ENCODE assay signal across 1 cellular context in the genomic region with DNA sequence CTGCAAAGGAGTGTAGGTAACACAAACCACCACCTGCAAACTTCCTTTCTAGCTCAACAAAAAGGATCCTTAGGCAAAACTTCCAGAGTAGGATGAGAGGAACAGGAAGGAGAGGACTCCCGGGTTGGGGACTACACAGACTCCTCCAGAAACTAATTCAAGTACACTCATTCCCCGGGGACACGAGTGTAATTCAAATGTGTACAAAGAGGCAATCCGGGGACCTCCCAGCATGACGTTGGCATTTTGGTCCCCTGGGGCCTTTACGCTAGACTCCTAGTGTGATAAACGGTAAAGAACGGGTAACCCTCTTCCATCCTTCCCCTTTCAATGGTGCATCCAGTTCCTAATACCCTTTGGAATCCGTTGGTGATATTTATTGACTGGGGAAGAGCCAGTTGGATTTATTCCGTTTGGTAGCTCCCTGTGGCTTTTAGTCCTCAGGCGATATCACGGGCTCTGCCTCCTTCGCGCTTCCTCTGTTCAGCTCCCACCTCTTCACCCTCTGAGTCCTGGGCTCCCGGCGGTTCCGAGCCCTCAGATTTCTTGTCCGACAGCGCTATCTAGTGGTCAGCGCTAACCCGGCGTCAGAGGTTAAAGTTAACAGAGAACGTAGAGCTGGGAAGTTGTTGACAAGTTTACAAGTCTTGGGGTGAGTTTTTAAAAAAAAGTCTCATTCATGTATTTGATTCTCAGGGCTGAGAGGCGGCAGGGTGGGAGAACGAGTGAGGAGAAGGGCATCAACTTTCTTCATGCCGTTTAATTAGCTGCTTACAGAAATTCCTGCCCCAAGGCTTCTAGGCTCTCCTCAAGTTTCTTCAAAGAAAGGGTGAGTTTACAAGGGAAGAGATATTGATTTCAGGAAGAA.
TF ChIP-seq lines count a peak whose summit lies in the region.

No MANE protein-coding gene starts in this region.

TF ChIP-seq in HEK293, 187 proteins besides CTCF, POLR2A, EP300 and RAD21 (continued from another document and continues in another):
- TF ChIP-seq, protein P1, sequence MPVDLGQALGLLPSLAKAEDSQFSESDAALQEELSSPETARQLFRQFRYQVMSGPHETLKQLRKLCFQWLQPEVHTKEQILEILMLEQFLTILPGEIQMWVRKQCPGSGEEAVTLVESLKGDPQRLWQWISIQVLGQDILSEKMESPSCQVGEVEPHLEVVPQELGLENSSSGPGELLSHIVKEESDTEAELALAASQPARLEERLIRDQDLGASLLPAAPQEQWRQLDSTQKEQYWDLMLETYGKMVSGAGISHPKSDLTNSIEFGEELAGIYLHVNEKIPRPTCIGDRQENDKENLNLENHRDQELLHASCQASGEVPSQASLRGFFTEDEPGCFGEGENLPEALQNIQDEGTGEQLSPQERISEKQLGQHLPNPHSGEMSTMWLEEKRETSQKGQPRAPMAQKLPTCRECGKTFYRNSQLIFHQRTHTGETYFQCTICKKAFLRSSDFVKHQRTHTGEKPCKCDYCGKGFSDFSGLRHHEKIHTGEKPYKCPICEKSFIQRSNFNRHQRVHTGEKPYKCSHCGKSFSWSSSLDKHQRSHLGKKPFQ (tag by site-specific recombination; IDR thresholded peaks at IDR 0.05): no peak
- TF ChIP-seq BCL11A (tag by site-specific recombination; IDR thresholded peaks at IDR 0.05; ENCODE audit: low read depth) (no peak), ZNF366 (tag by site-specific recombination; conservative IDR thresholded peaks at IDR 0.05) (peak; percentile 38; the same call in 1 of the 2 replicates), ZNF791 (tag by site-specific recombination; IDR thresholded peaks at IDR 0.05) (no peak), HOXD13 (CRISPR knock-in tag; IDR thresholded peaks at IDR 0.05; ENCODE audit: borderline replicate concordance) (no peak), ZFP3 (tag by site-specific recombination; IDR thresholded peaks at IDR 0.05; ENCODE audit: low read depth) (no peak), ZNF514 (tag by site-specific recombination; IDR thresholded peaks at IDR 0.05) (no peak), ZNF146 (tag by site-specific recombination; IDR thresholded peaks at IDR 0.05) (no peak), KLF7 (tag by site-specific recombination; IDR thresholded peaks at IDR 0.05; ENCODE audit: borderline replicate concordance) (no peak), HOXC10 (CRISPR knock-in tag; IDR thresholded peaks at IDR 0.05) (no peak), ZBTB8A (tag by site-specific recombination; IDR thresholded peaks at IDR 0.05) (0 out of 2 replicates have a peak, but pooled peaks have one; percentile 23), ZNF529 (tag by site-specific recombination; IDR thresholded peaks at IDR 0.05; ENCODE audit: insufficient replicate concordance) (no peak), SCRT1 (tag by site-specific recombination; IDR thresholded peaks at IDR 0.05; ENCODE audit: borderline replicate concordance) (no peak), ZNF350 (tag by site-specific recombination; IDR thresholded peaks at IDR 0.05) (no peak), ZNF677 (tag by site-specific recombination; IDR thresholded peaks at IDR 0.05) (no peak), GLIS1 (tag by site-specific recombination; IDR thresholded peaks at IDR 0.05) (peak; percentile 57), ZIC2 (tag by site-specific recombination; IDR thresholded peaks at IDR 0.05) (peak; percentile 73), GFI1B (tag by site-specific recombination; IDR thresholded peaks at IDR 0.05) (no peak), ZNF155 (tag by site-specific recombination; IDR thresholded peaks at IDR 0.05) (no peak), ZSCAN23 (tag by site-specific recombination; IDR thresholded peaks at IDR 0.05) (no peak), ZNF394 (tag by site-specific recombination; IDR thresholded peaks at IDR 0.05; ENCODE audit: borderline replicate concordance) (0 out of 2 replicates have a peak, but pooled peaks have one; percentile 21), MEIS1 (CRISPR knock-in tag; IDR thresholded peaks at IDR 0.05; ENCODE audit: borderline replicate concordance) (no peak), ZBTB7A (tag by site-specific recombination; IDR thresholded peaks at IDR 0.05; ENCODE audit: low read depth) (no peak), ZNF658 (tag by site-specific recombination; IDR thresholded peaks at IDR 0.05) (no peak), IKZF3 (tag by site-specific recombination; IDR thresholded peaks at IDR 0.05) (peak; percentile 61; the same call in 1 of the 2 replicates), ZNF138 (tag by site-specific recombination; IDR thresholded peaks at IDR 0.05; ENCODE audit: borderline replicate concordance) (no peak), ZNF530 (tag by site-specific recombination; IDR thresholded peaks at IDR 0.05; ENCODE audit: low read depth) (no peak)
- TF ChIP-seq, protein P2, sequence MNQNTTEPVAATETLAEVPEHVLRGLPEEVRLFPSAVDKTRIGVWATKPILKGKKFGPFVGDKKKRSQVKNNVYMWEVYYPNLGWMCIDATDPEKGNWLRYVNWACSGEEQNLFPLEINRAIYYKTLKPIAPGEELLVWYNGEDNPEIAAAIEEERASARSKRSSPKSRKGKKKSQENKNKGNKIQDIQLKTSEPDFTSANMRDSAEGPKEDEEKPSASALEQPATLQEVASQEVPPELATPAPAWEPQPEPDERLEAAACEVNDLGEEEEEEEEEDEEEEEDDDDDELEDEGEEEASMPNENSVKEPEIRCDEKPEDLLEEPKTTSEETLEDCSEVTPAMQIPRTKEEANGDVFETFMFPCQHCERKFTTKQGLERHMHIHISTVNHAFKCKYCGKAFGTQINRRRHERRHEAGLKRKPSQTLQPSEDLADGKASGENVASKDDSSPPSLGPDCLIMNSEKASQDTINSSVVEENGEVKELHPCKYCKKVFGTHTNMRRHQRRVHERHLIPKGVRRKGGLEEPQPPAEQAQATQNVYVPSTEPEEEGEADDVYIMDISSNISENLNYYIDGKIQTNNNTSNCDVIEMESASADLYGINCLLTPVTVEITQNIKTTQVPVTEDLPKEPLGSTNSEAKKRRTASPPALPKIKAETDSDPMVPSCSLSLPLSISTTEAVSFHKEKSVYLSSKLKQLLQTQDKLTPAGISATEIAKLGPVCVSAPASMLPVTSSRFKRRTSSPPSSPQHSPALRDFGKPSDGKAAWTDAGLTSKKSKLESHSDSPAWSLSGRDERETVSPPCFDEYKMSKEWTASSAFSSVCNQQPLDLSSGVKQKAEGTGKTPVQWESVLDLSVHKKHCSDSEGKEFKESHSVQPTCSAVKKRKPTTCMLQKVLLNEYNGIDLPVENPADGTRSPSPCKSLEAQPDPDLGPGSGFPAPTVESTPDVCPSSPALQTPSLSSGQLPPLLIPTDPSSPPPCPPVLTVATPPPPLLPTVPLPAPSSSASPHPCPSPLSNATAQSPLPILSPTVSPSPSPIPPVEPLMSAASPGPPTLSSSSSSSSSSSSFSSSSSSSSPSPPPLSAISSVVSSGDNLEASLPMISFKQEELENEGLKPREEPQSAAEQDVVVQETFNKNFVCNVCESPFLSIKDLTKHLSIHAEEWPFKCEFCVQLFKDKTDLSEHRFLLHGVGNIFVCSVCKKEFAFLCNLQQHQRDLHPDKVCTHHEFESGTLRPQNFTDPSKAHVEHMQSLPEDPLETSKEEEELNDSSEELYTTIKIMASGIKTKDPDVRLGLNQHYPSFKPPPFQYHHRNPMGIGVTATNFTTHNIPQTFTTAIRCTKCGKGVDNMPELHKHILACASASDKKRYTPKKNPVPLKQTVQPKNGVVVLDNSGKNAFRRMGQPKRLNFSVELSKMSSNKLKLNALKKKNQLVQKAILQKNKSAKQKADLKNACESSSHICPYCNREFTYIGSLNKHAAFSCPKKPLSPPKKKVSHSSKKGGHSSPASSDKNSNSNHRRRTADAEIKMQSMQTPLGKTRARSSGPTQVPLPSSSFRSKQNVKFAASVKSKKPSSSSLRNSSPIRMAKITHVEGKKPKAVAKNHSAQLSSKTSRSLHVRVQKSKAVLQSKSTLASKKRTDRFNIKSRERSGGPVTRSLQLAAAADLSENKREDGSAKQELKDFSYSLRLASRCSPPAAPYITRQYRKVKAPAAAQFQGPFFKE (tag by site-specific recombination; IDR thresholded peaks at IDR 0.05; ENCODE audit: borderline replicate concordance): no peak
- TF ChIP-seq, protein P3, sequence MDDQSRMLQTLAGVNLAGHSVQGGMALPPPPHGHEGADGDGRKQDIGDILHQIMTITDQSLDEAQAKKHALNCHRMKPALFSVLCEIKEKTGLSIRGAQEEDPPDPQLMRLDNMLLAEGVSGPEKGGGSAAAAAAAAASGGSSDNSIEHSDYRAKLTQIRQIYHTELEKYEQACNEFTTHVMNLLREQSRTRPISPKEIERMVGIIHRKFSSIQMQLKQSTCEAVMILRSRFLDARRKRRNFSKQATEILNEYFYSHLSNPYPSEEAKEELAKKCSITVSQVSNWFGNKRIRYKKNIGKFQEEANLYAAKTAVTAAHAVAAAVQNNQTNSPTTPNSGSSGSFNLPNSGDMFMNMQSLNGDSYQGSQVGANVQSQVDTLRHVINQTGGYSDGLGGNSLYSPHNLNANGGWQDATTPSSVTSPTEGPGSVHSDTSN (CRISPR knock-in tag; IDR thresholded peaks at IDR 0.05): no peak
- TF ChIP-seq, protein P4, sequence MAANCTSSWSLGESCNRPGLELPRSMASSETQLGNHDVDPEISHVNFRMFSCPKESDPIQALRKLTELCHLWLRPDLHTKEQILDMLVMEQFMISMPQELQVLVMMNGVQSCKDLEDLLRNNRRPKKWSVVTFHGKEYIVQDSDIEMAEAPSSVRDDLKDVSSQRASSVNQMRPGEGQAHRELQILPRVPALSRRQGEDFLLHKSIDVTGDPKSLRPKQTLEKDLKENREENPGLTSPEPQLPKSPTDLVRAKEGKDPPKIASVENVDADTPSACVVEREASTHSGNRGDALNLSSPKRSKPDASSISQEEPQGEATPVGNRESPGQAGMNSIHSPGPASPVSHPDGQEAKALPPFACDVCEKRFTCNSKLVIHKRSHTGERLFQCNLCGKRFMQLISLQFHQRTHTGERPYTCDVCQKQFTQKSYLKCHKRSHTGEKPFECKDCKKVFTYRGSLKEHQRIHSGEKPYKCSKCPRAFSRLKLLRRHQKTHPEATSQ (tag by site-specific recombination; IDR thresholded peaks at IDR 0.05): no peak
- TF ChIP-seq, protein P5, sequence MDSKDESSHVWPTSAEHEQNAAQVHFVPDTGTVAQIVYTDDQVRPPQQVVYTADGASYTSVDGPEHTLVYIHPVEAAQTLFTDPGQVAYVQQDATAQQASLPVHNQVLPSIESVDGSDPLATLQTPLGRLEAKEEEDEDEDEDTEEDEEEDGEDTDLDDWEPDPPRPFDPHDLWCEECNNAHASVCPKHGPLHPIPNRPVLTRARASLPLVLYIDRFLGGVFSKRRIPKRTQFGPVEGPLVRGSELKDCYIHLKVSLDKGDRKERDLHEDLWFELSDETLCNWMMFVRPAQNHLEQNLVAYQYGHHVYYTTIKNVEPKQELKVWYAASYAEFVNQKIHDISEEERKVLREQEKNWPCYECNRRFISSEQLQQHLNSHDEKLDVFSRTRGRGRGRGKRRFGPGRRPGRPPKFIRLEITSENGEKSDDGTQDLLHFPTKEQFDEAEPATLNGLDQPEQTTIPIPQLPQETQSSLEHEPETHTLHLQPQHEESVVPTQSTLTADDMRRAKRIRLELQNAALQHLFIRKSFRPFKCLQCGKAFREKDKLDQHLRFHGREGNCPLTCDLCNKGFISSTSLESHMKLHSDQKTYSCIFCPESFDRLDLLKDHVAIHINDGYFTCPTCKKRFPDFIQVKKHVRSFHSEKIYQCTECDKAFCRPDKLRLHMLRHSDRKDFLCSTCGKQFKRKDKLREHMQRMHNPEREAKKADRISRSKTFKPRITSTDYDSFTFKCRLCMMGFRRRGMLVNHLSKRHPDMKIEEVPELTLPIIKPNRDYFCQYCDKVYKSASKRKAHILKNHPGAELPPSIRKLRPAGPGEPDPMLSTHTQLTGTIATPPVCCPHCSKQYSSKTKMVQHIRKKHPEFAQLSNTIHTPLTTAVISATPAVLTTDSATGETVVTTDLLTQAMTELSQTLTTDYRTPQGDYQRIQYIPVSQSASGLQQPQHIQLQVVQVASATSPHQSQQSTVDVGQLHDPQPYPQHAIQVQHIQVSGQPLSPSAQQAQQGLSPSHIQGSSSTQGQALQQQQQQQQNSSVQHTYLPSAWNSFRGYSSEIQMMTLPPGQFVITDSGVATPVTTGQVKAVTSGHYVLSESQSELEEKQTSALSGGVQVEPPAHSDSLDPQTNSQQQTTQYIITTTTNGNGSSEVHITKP (tag by site-specific recombination; IDR thresholded peaks at IDR 0.05): peak; percentile 65; the same call in 1 of the 2 replicates
- TF ChIP-seq, protein P6, sequence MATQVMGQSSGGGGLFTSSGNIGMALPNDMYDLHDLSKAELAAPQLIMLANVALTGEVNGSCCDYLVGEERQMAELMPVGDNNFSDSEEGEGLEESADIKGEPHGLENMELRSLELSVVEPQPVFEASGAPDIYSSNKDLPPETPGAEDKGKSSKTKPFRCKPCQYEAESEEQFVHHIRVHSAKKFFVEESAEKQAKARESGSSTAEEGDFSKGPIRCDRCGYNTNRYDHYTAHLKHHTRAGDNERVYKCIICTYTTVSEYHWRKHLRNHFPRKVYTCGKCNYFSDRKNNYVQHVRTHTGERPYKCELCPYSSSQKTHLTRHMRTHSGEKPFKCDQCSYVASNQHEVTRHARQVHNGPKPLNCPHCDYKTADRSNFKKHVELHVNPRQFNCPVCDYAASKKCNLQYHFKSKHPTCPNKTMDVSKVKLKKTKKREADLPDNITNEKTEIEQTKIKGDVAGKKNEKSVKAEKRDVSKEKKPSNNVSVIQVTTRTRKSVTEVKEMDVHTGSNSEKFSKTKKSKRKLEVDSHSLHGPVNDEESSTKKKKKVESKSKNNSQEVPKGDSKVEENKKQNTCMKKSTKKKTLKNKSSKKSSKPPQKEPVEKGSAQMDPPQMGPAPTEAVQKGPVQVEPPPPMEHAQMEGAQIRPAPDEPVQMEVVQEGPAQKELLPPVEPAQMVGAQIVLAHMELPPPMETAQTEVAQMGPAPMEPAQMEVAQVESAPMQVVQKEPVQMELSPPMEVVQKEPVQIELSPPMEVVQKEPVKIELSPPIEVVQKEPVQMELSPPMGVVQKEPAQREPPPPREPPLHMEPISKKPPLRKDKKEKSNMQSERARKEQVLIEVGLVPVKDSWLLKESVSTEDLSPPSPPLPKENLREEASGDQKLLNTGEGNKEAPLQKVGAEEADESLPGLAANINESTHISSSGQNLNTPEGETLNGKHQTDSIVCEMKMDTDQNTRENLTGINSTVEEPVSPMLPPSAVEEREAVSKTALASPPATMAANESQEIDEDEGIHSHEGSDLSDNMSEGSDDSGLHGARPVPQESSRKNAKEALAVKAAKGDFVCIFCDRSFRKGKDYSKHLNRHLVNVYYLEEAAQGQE (tag by site-specific recombination; IDR thresholded peaks at IDR 0.05): no peak
- TF ChIP-seq, protein P7, sequence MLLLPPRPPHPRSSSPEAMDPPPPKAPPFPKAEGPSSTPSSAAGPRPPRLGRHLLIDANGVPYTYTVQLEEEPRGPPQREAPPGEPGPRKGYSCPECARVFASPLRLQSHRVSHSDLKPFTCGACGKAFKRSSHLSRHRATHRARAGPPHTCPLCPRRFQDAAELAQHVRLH (tag by site-specific recombination; IDR thresholded peaks at IDR 0.05): no peak
